Comparison of ENCODE assay signal across 8 cellular contexts in the genomic region with DNA sequence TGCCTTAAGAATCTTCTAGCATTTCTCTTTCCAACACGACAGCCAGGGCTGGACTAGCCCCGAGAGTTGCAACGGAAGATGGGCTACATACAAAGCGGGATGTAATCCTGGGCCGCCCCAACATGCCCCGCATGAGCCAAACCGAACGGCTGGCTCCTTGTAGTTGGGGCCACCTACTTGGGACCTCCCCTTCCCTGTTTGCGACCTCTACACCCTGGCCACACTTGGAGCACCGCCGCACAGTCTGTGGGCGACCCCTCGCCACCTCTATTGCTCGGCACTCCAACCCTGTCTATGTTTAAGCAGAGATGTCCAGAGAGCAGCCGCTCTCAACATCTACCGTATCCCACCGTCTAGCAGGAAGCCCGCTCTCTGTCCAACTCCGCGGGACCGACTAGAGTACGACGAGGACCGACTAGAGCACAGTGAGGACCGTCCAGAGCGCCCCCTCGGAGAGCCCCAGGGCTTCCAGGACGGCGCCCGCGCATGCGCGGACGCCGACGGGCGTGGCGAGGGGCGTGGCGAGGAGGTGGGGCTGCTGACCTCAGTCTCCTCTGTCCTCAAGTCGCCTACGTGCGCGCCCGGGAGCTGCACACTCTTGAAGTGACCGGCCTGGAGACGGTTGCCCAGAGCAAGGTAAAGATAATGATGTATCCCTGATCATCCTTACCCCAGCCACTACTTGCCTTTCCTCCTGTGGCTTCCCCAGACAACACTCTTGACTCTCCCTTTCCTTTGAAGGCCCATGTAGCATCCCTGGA. TPM values are rescaled to one million over a fixed set of nuclear protein-coding genes. Genes with fewer than 3 reads are reported as not detected.
DNase-seq lines count a peak whose midpoint lies in the region; ATAC-seq and TF ChIP-seq lines count a peak whose summit lies in the region.

No MANE protein-coding gene starts in this region.

- TF ChIP-seq CTCF in CD8-positive, alpha-beta T cell (IDR thresholded peaks at IDR 0.05) = no peak
- TF ChIP-seq CTCF in Panc1 (IDR thresholded peaks at IDR 0.05) = no peak
- peak; percentile 28 for TF ChIP-seq CTCF in neural progenitor cell (IDR thresholded peaks at IDR 0.05)

- CTCF ChIA-PET in CD8-positive, alpha-beta T cell (lab: Charles Lee) = interaction anchor here (1.2 kb wide), 1 partner anchor 11 kb away, joined by 3 read pairs; no protein-coding TSS in a partner anchor
- CTCF ChIA-PET in Panc1 (lab: Charles Lee) = interaction anchor here (0.5 to 1.4 kb wide), 3 partner anchors 14 to 37 kb away, joined by 3 to 5 read pairs (median 3); no protein-coding TSS in a partner anchor

- no peaks in the 10 kb centered on the region for H3K9me3 Mint-ChIP-seq in CD8-positive, alpha-beta T cell
- H3K9me3 Mint-ChIP-seq in neural progenitor cell = peaks cover 22% of the 10 kb centered on the region

- H3K4me1 Mint-ChIP-seq in CD8-positive, alpha-beta T cell (ENCODE audit: low read depth) = peaks cover 23% of the 10 kb centered on the region
- H3K4me1 Mint-ChIP-seq in neural progenitor cell = peaks cover 31% of the 10 kb centered on the region

- H2AFZ ChIP-seq in neural progenitor cell (replicated peaks) = peak overlapping the region; percentile 88

- H3F3A ChIP-seq in neural progenitor cell (ENCODE audit: low read depth) = peaks cover 13% of the 10 kb centered on the region

- H3K79me2 ChIP-seq in neural progenitor cell (ENCODE audit: low read depth) = no peaks in the 10 kb centered on the region

- H3K27ac ChIP-seq in CD8-positive, alpha-beta T cell (ENCODE audit: low read depth, low read length) = peak overlapping the region; percentile 47
- H3K27ac ChIP-seq in Panc1 (ENCODE audit: low read length) (peak overlapping the region; percentile 92), neural progenitor cell (no peak overlapping the region)

- peak overlapping the region; percentile 85 for H3K27ac Mint-ChIP-seq in CD8-positive, alpha-beta T cell
- H3K27ac Mint-ChIP-seq in neural progenitor cell = no peak overlapping the region

- in situ Hi-C loops in Panc1 (cut with HindIII; ENCODE audit: low pct_unique_long_range_greater_than_20kb, low sequenced_read_pairs) = no loop called here

- no peaks in the 10 kb centered on the region for H3K27me3 Mint-ChIP-seq in CD8-positive, alpha-beta T cell (ENCODE audit: low read depth)
- peaks cover 12% of the 10 kb centered on the region for H3K27me3 Mint-ChIP-seq in neural progenitor cell (ENCODE audit: insufficient read depth, low read depth)

- H3K9me3 ChIP-seq in CD8-positive, alpha-beta T cell (ENCODE audit: low read length) = no peaks in the 10 kb centered on the region
- H3K9me3 ChIP-seq in Panc1 (ENCODE audit: control insufficient read depth, insufficient read depth, low read depth, low read length) (no peaks in the 10 kb centered on the region), neural progenitor cell (ENCODE audit: low read depth) (no peaks in the 10 kb centered on the region)

- peak overlapping the region; percentile 85 for H3K4me3 Mint-ChIP-seq in CD8-positive, alpha-beta T cell
- H3K4me3 Mint-ChIP-seq in neural progenitor cell = peak overlapping the region; percentile 73

- H3K27me3 ChIP-seq in CD8-positive, alpha-beta T cell (ENCODE audit: insufficient read depth, low read length) = no peaks in the 10 kb centered on the region
- H3K27me3 ChIP-seq in Panc1 (ENCODE audit: control insufficient read depth, insufficient read depth, low read length) = no peaks in the 10 kb centered on the region
- H3K27me3 ChIP-seq in neural progenitor cell = peaks cover 53% of the 10 kb centered on the region

- peak; percentile 51 to 89 (median 73) for DNase-seq in CD8-positive, alpha-beta T cell
- DNase-seq in HK-2 (ENCODE audit: unreplicated experiment) (peak; percentile 74), Panc1 (ENCODE audit: low read depth, low spot score) (no peak), fibroblast of the conjunctiva (ENCODE audit: low read depth) (peak; percentile 76), neural progenitor cell (ENCODE audit: low spot score) (peak; percentile 92), stromal cell of bone marrow (ENCODE audit: low read depth) (peak; percentile 69)
- peak; percentile 77 for DNase-seq in activated T-helper 9 cell treated with anti-CD3 and anti-CD28 coated beads, Interleukin-2, amount 50 U/mL, for 16 hours (ENCODE audit: low read depth)

- H3K4me1 ChIP-seq in CD8-positive, alpha-beta T cell (ENCODE audit: insufficient read depth, low read length) = peaks cover 12% of the 10 kb centered on the region
- H3K4me1 ChIP-seq in Panc1 (ENCODE audit: control insufficient read depth, insufficient read depth, low read length) = peaks cover 26% of the 10 kb centered on the region
- no peaks in the 10 kb centered on the region for H3K4me1 ChIP-seq in neural progenitor cell

- ATAC-seq in CD8-positive, alpha-beta T cell = peak; percentile 86
- ATAC-seq in GM19351 (IDR thresholded peaks at IDR 0.05; ENCODE audit: unreplicated experiment) (peak; percentile 73), Panc1 (peak; percentile 96)

- intact Hi-C loops in CD8-positive, alpha-beta T cell (cut with DNase I, micrococcal nuclease) = loop anchor here in 1 of 2 experiments (1.0 to 2.0 kb wide), 2 partner anchors 18 to 42 kb away; no protein-coding TSS in a partner anchor
- intact Hi-C loops in Panc1 (cut with micrococcal nuclease; ENCODE audit: unreplicated experiment) = loop anchor here (5.0 kb wide), 1 partner anchor 52 kb away; no protein-coding TSS in a partner anchor

- POLR2A ChIA-PET in CD8-positive, alpha-beta T cell (lab: Charles Lee) = interaction anchor here (0.7 to 4.3 kb wide), 3 partner anchors 32 to 53 kb away, joined by 3 to 22 read pairs (median 3); partner anchors contain the start of gene MALAT1
- POLR2A ChIA-PET in Panc1 (lab: Charles Lee) = interaction anchor here (1.0 to 1.9 kb wide), 4 partner anchors 17 to 53 kb away, joined by 4 to 12 read pairs (median 8); partner anchors contain the start of gene MALAT1

- no peaks in the 10 kb centered on the region for H3K36me3 ChIP-seq in CD8-positive, alpha-beta T cell (ENCODE audit: insufficient read depth, low read length)
- H3K36me3 ChIP-seq in Panc1 (ENCODE audit: control insufficient read depth, insufficient read depth, low read length) (no peaks in the 10 kb centered on the region; the same call in 1 of the 2 replicates), neural progenitor cell (no peaks in the 10 kb centered on the region)

- H4K20me1 ChIP-seq in neural progenitor cell (ENCODE audit: low read depth) = no peaks in the 10 kb centered on the region

- H3K4me2 ChIP-seq in neural progenitor cell = peak overlapping the region; percentile 68

- H3K4me3 ChIP-seq in CD8-positive, alpha-beta T cell (ENCODE audit: low read depth, low read length) = peak overlapping the region; percentile 87
- H3K4me3 ChIP-seq in Panc1 (ENCODE audit: low read depth in 2 of 2, low read length in 2 of 2) (peak overlapping the region; percentile 54 to 90), neural progenitor cell (peak overlapping the region; percentile 45)

- TSS peak; percentile 99 for BruUV-seq in Panc1 (replicated peaks; lab: Mats Ljungman, UMichigan)

- H3K36me3 Mint-ChIP-seq in CD8-positive, alpha-beta T cell = no peaks in the 10 kb centered on the region
- peaks cover 6% of the 10 kb centered on the region for H3K36me3 Mint-ChIP-seq in neural progenitor cell

- no peak overlapping the region for H3K9ac ChIP-seq in neural progenitor cell

RNA-seq across cellular contexts. Expression of gene NEAT1, which starts 32.3 kb away (rescaled TPM):
- total RNA-seq in CD8-positive, alpha-beta T cell = 100 to 1,000 TPM; 198 to 201 TPM
- total RNA-seq in Panc1 (2021; ENCODE audit: unreplicated experiment) = 731 TPM
- polyA plus RNA-seq in Panc1 (2012; ENCODE audit: insufficient read length) = 190 TPM
- total RNA-seq in neural progenitor cell (ENCODE audit: low replicate concordance) = 2.8 and 4.0 TPM in 2 replicates

RNA-seq across cellular contexts. Expression of gene MALAT1, which starts 44.0 kb away (rescaled TPM):
- total RNA-seq in CD8-positive, alpha-beta T cell = over 10,000 TPM; 25,886 to 26,729 TPM
- total RNA-seq in Panc1 (2021; ENCODE audit: unreplicated experiment) (13,645 TPM), neural progenitor cell (ENCODE audit: low replicate concordance) (5,397 and 9,030 TPM in 2 replicates)
- 690 TPM for polyA plus RNA-seq in Panc1 (2012; ENCODE audit: insufficient read length)

Comparison
In these comparisons a context has a peak if more than half of its experiments do, and no peak if none do; other contexts are left out.
1. RNA of gene NEAT1, which starts 32.3 kb away (total RNA-seq): 731 TPM in Panc1 (single experiment) and 198 to 201 TPM in CD8-positive, alpha-beta T cell; 2.8 to 4.0 TPM in neural progenitor cell; every median in the first group is over 10 times any median in the second.
2. Peak in every context shown above with its lines, with median percentiles within 50 percentile points of each other: ATAC-seq and H3K4me3 ChIP-seq.